In genomic region chr6:74356385-74356784, GRCh38 we compare ENCODE assay signal across 20 cellular contexts.
DNase-seq lines count a peak whose midpoint lies in the region; ATAC-seq and TF ChIP-seq lines count a peak whose summit lies in the region.
"Had no signal": no experiment of that assay in that cellular context is flagged by ENCODE, and none has a peak within 500 bp of the region (broad histone marks: within the 10 kb centered on the region; RNA-seq: fewer than 3 reads in every experiment).

No MANE protein-coding gene starts in this region.

- H3K4me2 ChIP-seq in GM23338 (no peak overlapping the region), trophoblast cell (ENCODE audit: low read length) (no peak overlapping the region)
- H3K4me2 ChIP-seq: BLaER1 had no signal

- no peaks in the 10 kb centered on the region for H3K9me2 ChIP-seq in GM23338 (ENCODE audit: insufficient read depth)

- H3K4me3 Mint-ChIP-seq in GM23338: no peak overlapping the region
- H3K4me3 Mint-ChIP-seq: activated naive CD8-positive, alpha-beta T cell treated with anti-CD3 and anti-CD28 coated beads, Interleukin-2, amount 10 ng/mL, durations not matched to agents 7 days and 5 days; memory B cell; natural killer cell treated with Interleukin-12 subunit alpha and Interleukin-12 subunit beta and Interleukin-15 and Interleukin-18, amount 100 ng/mL, for 72 hours; T-helper 2 cell treated with Interferon-gamma antibody and Interleukin-4, amounts not matched to agents 5 μg/mL and 100 μg/mL, for 36 hours had no signal

- no peak overlapping the region for H2BK5ac ChIP-seq in trophoblast cell (ENCODE audit: low read depth, low read length, poor library complexity)

- DNase-seq in GM23338 (ENCODE audit: low spot score) (peak; percentile 12), RPMI7951 (ENCODE audit: low read depth) (peak; percentile 56), fibroblast of pulmonary artery (ENCODE audit: low read depth) (peak; percentile 30), trophoblast cell (peak; percentile 2 to 31), BE2C (no peak), retina (no peak), iPS-NIHi11 (ENCODE audit: low spot score) (no peak)
- DNase-seq: activated naive CD8-positive, alpha-beta T cell treated with anti-CD3 and anti-CD28 coated beads, Interleukin-2, amount 10 ng/mL, durations not matched to agents 7 days and 5 days; dermis blood vessel endothelial cell; heart left ventricle; islet precursor cell; NCI-H1436 treated with DMSO at 0.1 percent for 48 hours; NCI-H345; SHP77 treated with DMSO at 0.1 percent for 48 hours had no signal

- no peaks in the 10 kb centered on the region for H4K20me1 ChIP-seq in GM23338 (replicated peaks; ENCODE audit: insufficient read depth)
- H4K20me1 ChIP-seq: BLaER1 had no signal

- H3K14ac ChIP-seq in trophoblast cell (ENCODE audit: low read length): no peak overlapping the region

- no peaks in the 10 kb centered on the region for H3K9me3 Mint-ChIP-seq in GM23338
- H3K9me3 Mint-ChIP-seq: activated naive CD8-positive, alpha-beta T cell treated with anti-CD3 and anti-CD28 coated beads, Interleukin-2, amount 10 ng/mL, durations not matched to agents 7 days and 5 days; T-helper 2 cell treated with Interferon-gamma antibody and Interleukin-4, amounts not matched to agents 5 μg/mL and 100 μg/mL, for 36 hours had no signal

- no peak overlapping the region for H2AK5ac ChIP-seq in trophoblast cell (ENCODE audit: low read length)

- H3K4me1 ChIP-seq in GM23338 (ENCODE audit: insufficient read depth) (peaks cover 5% of the 10 kb centered on the region; the same call in 1 of the 2 replicates), trophoblast cell (ENCODE audit: control insufficient read depth in 1 of 2, insufficient read depth in 2 of 2, low read length in 2 of 2) (no peaks in the 10 kb centered on the region), BE2C (no peaks in the 10 kb centered on the region)
- H3K4me1 ChIP-seq: BLaER1, prostate gland had no signal

- H3K36me3 Mint-ChIP-seq in GM23338 (ENCODE audit: low read depth): no peaks in the 10 kb centered on the region
- H3K36me3 Mint-ChIP-seq: activated naive CD8-positive, alpha-beta T cell treated with anti-CD3 and anti-CD28 coated beads, Interleukin-2, amount 10 ng/mL, durations not matched to agents 7 days and 5 days; memory B cell; natural killer cell treated with Interleukin-12 subunit alpha and Interleukin-12 subunit beta and Interleukin-15 and Interleukin-18, amount 100 ng/mL, for 72 hours had no signal

- H2AFZ ChIP-seq in GM23338: no peak overlapping the region
- no peak overlapping the region for H2AFZ ChIP-seq in trophoblast cell (ENCODE audit: insufficient read depth, low read length, poor library complexity)

- H3K27me3 Mint-ChIP-seq in GM23338 (ENCODE audit: insufficient read depth, low read depth, poor library complexity): no peaks in the 10 kb centered on the region
- H3K27me3 Mint-ChIP-seq: activated naive CD8-positive, alpha-beta T cell treated with anti-CD3 and anti-CD28 coated beads, Interleukin-2, amount 10 ng/mL, durations not matched to agents 7 days and 5 days; memory B cell; natural killer cell treated with Interleukin-12 subunit alpha and Interleukin-12 subunit beta and Interleukin-15 and Interleukin-18, amount 100 ng/mL, for 72 hours had no signal

- H3K27ac ChIP-seq in GM23338 (ENCODE audit: low read depth): no peak overlapping the region
- no peak overlapping the region for H3K27ac ChIP-seq in trophoblast cell (ENCODE audit: low read depth, low read length)
- H3K27ac ChIP-seq: BLaER1, prostate gland had no signal

- TF ChIP-seq CTCF in GM23338 (conservative IDR thresholded peaks at IDR 0.05; ENCODE audit: low read depth in 2 of 2) (no peak), fibroblast of pulmonary artery (IDR thresholded peaks at IDR 0.05; ENCODE audit: low read length, missing control alignments) (no peak), BE2C (IDR thresholded peaks at IDR 0.05; ENCODE audit: low read depth, low read length) (no peak)

- H4K12ac ChIP-seq in trophoblast cell (ENCODE audit: low read depth, low read length): no peak overlapping the region

- H3K18ac ChIP-seq in trophoblast cell (ENCODE audit: low read length): no peak overlapping the region

- no peak overlapping the region for H4K91ac ChIP-seq in trophoblast cell (ENCODE audit: low read depth, low read length)

- no peak overlapping the region for H3K27ac Mint-ChIP-seq in GM23338
- H3K27ac Mint-ChIP-seq: activated naive CD8-positive, alpha-beta T cell treated with anti-CD3 and anti-CD28 coated beads, Interleukin-2, amount 10 ng/mL, durations not matched to agents 7 days and 5 days; memory B cell; natural killer cell treated with Interleukin-12 subunit alpha and Interleukin-12 subunit beta and Interleukin-15 and Interleukin-18, amount 100 ng/mL, for 72 hours; T-helper 2 cell treated with Interferon-gamma antibody and Interleukin-4, amounts not matched to agents 5 μg/mL and 100 μg/mL, for 36 hours had no signal

- H3K79me1 ChIP-seq in trophoblast cell (ENCODE audit: low read length): no peaks in the 10 kb centered on the region

- no peak overlapping the region for H3K4ac ChIP-seq in trophoblast cell (ENCODE audit: low read depth, low read length)

- no CpG with 5 or more reads among the region's 2 CpGs for WGBS in trophoblast cell (ENCODE audit: extremely low coverage, insufficient coverage, insufficient read length)

- no peak overlapping the region for H2BK120ac ChIP-seq in trophoblast cell (ENCODE audit: insufficient read depth, low read length, poor library complexity)

- no peaks in the 10 kb centered on the region for H3K79me2 ChIP-seq in GM23338 (replicated peaks; ENCODE audit: insufficient read depth)
- no peaks in the 10 kb centered on the region for H3K79me2 ChIP-seq in trophoblast cell (ENCODE audit: control insufficient read depth, insufficient read depth, low read length, poor library complexity)

- no peak overlapping the region for H2BK12ac ChIP-seq in trophoblast cell (ENCODE audit: low read length)

- no peak overlapping the region for H3K23ac ChIP-seq in trophoblast cell (ENCODE audit: low read length)

- H3K9me3 ChIP-seq in trophoblast cell (ENCODE audit: insufficient read depth, low read depth, low read length) (no peaks in the 10 kb centered on the region), BE2C (no peaks in the 10 kb centered on the region)
- H3K9me3 ChIP-seq: BLaER1, heart left ventricle, prostate gland had no signal

- peaks cover 4% of the 10 kb centered on the region; the same call in 2 of the 3 replicates for H3K4me1 Mint-ChIP-seq in GM23338
- H3K4me1 Mint-ChIP-seq: activated naive CD8-positive, alpha-beta T cell treated with anti-CD3 and anti-CD28 coated beads, Interleukin-2, amount 10 ng/mL, durations not matched to agents 7 days and 5 days; memory B cell had no signal

- H4K8ac ChIP-seq in trophoblast cell (ENCODE audit: low read depth, low read length): no peak overlapping the region

- H3K27me3 ChIP-seq in GM23338 (ENCODE audit: insufficient read depth): no peaks in the 10 kb centered on the region
- no peaks in the 10 kb centered on the region for H3K27me3 ChIP-seq in trophoblast cell (ENCODE audit: insufficient read depth, low read length)
- no peaks in the 10 kb centered on the region for H3K27me3 ChIP-seq in BE2C
- H3K27me3 ChIP-seq: BLaER1, heart left ventricle had no signal

- ATAC-seq in GM23338: no peak
- ATAC-seq in GM18519 (IDR thresholded peaks at IDR 0.05; ENCODE audit: low FRiP score, unreplicated experiment): no peak
- ATAC-seq: heart left ventricle; natural killer cell treated with Interleukin-12 subunit alpha and Interleukin-12 subunit beta and Interleukin-15 and Interleukin-18, amount 100 ng/mL, for 72 hours had no signal

- no peaks in the 10 kb centered on the region for H3K36me3 ChIP-seq in GM23338 (ENCODE audit: insufficient read depth)
- no peaks in the 10 kb centered on the region for H3K36me3 ChIP-seq in trophoblast cell (ENCODE audit: control insufficient read depth in 1 of 2, insufficient read depth in 2 of 2, low read length in 2 of 2)
- H3K36me3 ChIP-seq in BE2C: no peaks in the 10 kb centered on the region
- H3K36me3 ChIP-seq: BLaER1, heart left ventricle, prostate gland had no signal

- no peak overlapping the region for H3K9ac ChIP-seq in trophoblast cell (ENCODE audit: low read length)
- H3K9ac ChIP-seq: BLaER1 had no signal

- H3K4me3 ChIP-seq in GM23338: no peak overlapping the region
- no peak overlapping the region for H3K4me3 ChIP-seq in fibroblast of pulmonary artery (replicated peaks; ENCODE audit: low read depth, low read length)
- H3K4me3 ChIP-seq in trophoblast cell (ENCODE audit: low read depth, low read length): no peak overlapping the region
- H3K4me3 ChIP-seq in BE2C (ENCODE audit: low read depth, low read length): no peak overlapping the region
- H3K4me3 ChIP-seq: BLaER1, heart left ventricle, prostate gland had no signal

- H3F3A ChIP-seq in GM23338 (replicated peaks; ENCODE audit: low read depth): no peaks in the 10 kb centered on the region

Comparison
In these comparisons a context has a peak if more than half of its experiments do, and no peak if none do; other contexts are left out.
1. DNase-seq: peak in GM23338 (single experiment), RPMI7951 (single experiment), fibroblast of pulmonary artery (single experiment) and trophoblast cell (2 of 2); none in BE2C (single experiment), retina (single experiment) and iPS-NIHi11 (single experiment).